In the genomic region with DNA sequence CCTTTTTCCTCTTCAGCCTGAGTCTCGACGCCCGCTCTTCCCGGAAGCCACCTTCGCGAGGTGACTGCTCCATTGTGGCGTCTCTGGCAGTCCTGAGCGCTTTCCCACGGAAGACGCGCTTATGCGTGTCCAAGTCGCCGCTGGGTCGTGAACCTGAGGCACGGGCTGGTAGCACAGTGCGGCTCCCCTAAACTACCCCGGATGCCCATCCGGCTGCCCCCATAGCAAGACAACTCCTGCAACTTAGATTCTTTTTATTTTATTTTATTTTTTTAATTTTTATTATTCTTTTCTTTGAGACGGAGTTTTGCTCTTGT, we compare ENCODE assay signal across 8 cellular contexts. TPM values are rescaled to one million over a fixed set of nuclear protein-coding genes. Genes with fewer than 3 reads are reported as not detected.
DNase-seq lines count a peak whose midpoint lies in the region; ATAC-seq and TF ChIP-seq lines count a peak whose summit lies in the region.

No MANE protein-coding gene starts in this region.

- WGBS in GM23248 (ENCODE audit: low coverage in 1 of 2, low lambda C conversion rate in 2 of 2, missing lambda C conversion rate in 2 of 2), 2 experiments, result 23 to 25% methylated on average over 20 of the region's 20 CpGs
- WGBS in right cardiac atrium, result 18% methylated on average over 20 of the region's 20 CpGs

- H3K27me3 Mint-ChIP-seq in stimulated activated naive CD8-positive, alpha-beta T cell treated with anti-CD3 and anti-CD28 coated beads, Interleukin-15, amount 100 ng/mL, for 72 hours, result no peaks in the 10 kb centered on the region

- no peaks in the 10 kb centered on the region for H4K20me1 ChIP-seq in GM23248 (ENCODE audit: insufficient read depth)

- no peaks in the 10 kb centered on the region for H3K9me2 ChIP-seq in GM23248 (ENCODE audit: insufficient read depth)

- no peak for ATAC-seq in right cardiac atrium
- ATAC-seq in stimulated activated naive CD8-positive, alpha-beta T cell treated with anti-CD3 and anti-CD28 coated beads, Interleukin-15, amount 100 ng/mL, for 72 hours, result no peak
- no peak for ATAC-seq in GM18870 (IDR thresholded peaks at IDR 0.05; ENCODE audit: unreplicated experiment)

- peak overlapping the region; percentile 72 for H3K4me3 ChIP-seq in GM23248
- H3K4me3 ChIP-seq in right cardiac atrium (ENCODE audit: low read length), result peak overlapping the region; percentile 6

- H3K4me3 Mint-ChIP-seq in stimulated activated naive CD8-positive, alpha-beta T cell treated with anti-CD3 and anti-CD28 coated beads, Interleukin-15, amount 100 ng/mL, for 72 hours, result peak overlapping the region; percentile 94 to 99

- H3K27me3 ChIP-seq in GM23248 (replicated peaks; ENCODE audit: insufficient read depth) (no peaks in the 10 kb centered on the region), right cardiac atrium (ENCODE audit: control insufficient read depth, insufficient read depth) (no peaks in the 10 kb centered on the region)

- H3F3A ChIP-seq in GM23248 (ENCODE audit: insufficient read depth), result no peaks in the 10 kb centered on the region

- H3K36me3 ChIP-seq in GM23248 (ENCODE audit: low read depth), result no peaks in the 10 kb centered on the region

- H3K4me2 ChIP-seq in GM23248 (ENCODE audit: unreplicated experiment), result peak overlapping the region; percentile 84

- intact Hi-C loops in right cardiac atrium (cut with DNase I), result loop anchor here in 1 of 4 donors (10.0 kb wide), 1 partner anchor 243 kb away; a partner anchor contains a TSS

- H3K9me3 Mint-ChIP-seq in stimulated activated naive CD8-positive, alpha-beta T cell treated with anti-CD3 and anti-CD28 coated beads, Interleukin-15, amount 100 ng/mL, for 72 hours, result no peaks in the 10 kb centered on the region

- no peaks in the 10 kb centered on the region for H3K79me2 ChIP-seq in GM23248 (ENCODE audit: insufficient read depth)

- H3K27ac ChIP-seq in GM23248, result peak overlapping the region; percentile 87
- peak overlapping the region; percentile 92 for H3K27ac ChIP-seq in VCaP
- H3K27ac ChIP-seq in right cardiac atrium (ENCODE audit: low read length), result peak overlapping the region; percentile 50

- peaks cover 66% of the 10 kb centered on the region for H3K4me1 Mint-ChIP-seq in stimulated activated naive CD8-positive, alpha-beta T cell treated with anti-CD3 and anti-CD28 coated beads, Interleukin-15, amount 100 ng/mL, for 72 hours

- DNase-seq in GM23248 (no peak), right cardiac atrium (no peak), NCI-H1105 treated with DMSO at 0.1 percent for 48 hours (lab: John Stamatoyannopoulos, UW) (no peak), NK-92 (lab: John Stamatoyannopoulos, UW; ENCODE audit: unreplicated experiment) (no peak)
- DNase-seq in stimulated activated naive CD8-positive, alpha-beta T cell treated with anti-CD3 and anti-CD28 coated beads, Interleukin-15, amount 100 ng/mL, for 72 hours, result no peak
- no peak for DNase-seq in activated CD8-positive, alpha-beta memory T cell treated with anti-CD3 and anti-CD28 coated beads, Interleukin-2, amount 50 U/mL, for 4 hours

- no peak for TF ChIP-seq CTCF in VCaP (conservative IDR thresholded peaks at IDR 0.05)

- H3K9ac ChIP-seq in GM23248, result peak overlapping the region; percentile 82

- 0 out of 2 replicates have a peak, but pooled peaks cover 5% of the 10 kb centered on the region for H3K4me1 ChIP-seq in GM23248 (ENCODE audit: insufficient read depth)
- no peaks in the 10 kb centered on the region for H3K4me1 ChIP-seq in right cardiac atrium (ENCODE audit: control insufficient read depth, insufficient read depth, low read length)

- H3K27ac Mint-ChIP-seq in stimulated activated naive CD8-positive, alpha-beta T cell treated with anti-CD3 and anti-CD28 coated beads, Interleukin-15, amount 100 ng/mL, for 72 hours, result peak overlapping the region; percentile 92 to 98

- in situ Hi-C loops in GM23248 (cut with MboI), result no loop called here

- H2AFZ ChIP-seq in GM23248, result peak overlapping the region; percentile 86

- H3K9me3 ChIP-seq in GM23248 (ENCODE audit: low read depth), result no peaks in the 10 kb centered on the region
- no peaks in the 10 kb centered on the region for H3K9me3 ChIP-seq in right cardiac atrium (ENCODE audit: control insufficient read depth, low read length)

RNA-seq across cellular contexts. Expression of a gene that starts 2.1 kb away (rescaled TPM):
- total RNA-seq in GM23248 (2014; rRNA removed; shearing (Covaris generic)), result 0.32 TPM in 1 of 2 replicates, not detected in the other
- 0.34 TPM in 1 of 2 replicates, not detected in the other for polyA plus RNA-seq in GM23248 (2016; fragmentation: Nextera tagmentation; extraction: Ambion mirVana)
- under 1 TPM; 0.14 to 0.59 (median 0.36) TPM for total RNA-seq in right cardiac atrium
- polyA plus RNA-seq in right cardiac atrium, result 0.16 TPM

RNA-seq across cellular contexts. Expression of a gene that starts 7.2 kb away (rescaled TPM):
- 36.2 and 47.6 TPM in 2 replicates for total RNA-seq in GM23248 (2014; rRNA removed; shearing (Covaris generic))
- polyA plus RNA-seq in GM23248 (2016; fragmentation: Nextera tagmentation; extraction: Ambion mirVana) (24.8 and 26.0 TPM in 2 replicates), right cardiac atrium (18.2 TPM)
- total RNA-seq in right cardiac atrium, result 10 to 100 TPM; 20.2 to 30.8 (median 28.7) TPM

RNA-seq across cellular contexts. Expression of a gene that starts 26.3 kb away (rescaled TPM):
- total RNA-seq in GM23248 (2014; rRNA removed; shearing (Covaris generic)), result 20.9 and 53.7 TPM in 2 replicates
- polyA plus RNA-seq in GM23248 (2016; fragmentation: Nextera tagmentation; extraction: Ambion mirVana) (15.8 and 17.3 TPM in 2 replicates), right cardiac atrium (25.0 TPM)
- total RNA-seq in right cardiac atrium, result 10 to 100 TPM; 39.0 to 60.7 (median 51.3) TPM
